In the genomic region with DNA sequence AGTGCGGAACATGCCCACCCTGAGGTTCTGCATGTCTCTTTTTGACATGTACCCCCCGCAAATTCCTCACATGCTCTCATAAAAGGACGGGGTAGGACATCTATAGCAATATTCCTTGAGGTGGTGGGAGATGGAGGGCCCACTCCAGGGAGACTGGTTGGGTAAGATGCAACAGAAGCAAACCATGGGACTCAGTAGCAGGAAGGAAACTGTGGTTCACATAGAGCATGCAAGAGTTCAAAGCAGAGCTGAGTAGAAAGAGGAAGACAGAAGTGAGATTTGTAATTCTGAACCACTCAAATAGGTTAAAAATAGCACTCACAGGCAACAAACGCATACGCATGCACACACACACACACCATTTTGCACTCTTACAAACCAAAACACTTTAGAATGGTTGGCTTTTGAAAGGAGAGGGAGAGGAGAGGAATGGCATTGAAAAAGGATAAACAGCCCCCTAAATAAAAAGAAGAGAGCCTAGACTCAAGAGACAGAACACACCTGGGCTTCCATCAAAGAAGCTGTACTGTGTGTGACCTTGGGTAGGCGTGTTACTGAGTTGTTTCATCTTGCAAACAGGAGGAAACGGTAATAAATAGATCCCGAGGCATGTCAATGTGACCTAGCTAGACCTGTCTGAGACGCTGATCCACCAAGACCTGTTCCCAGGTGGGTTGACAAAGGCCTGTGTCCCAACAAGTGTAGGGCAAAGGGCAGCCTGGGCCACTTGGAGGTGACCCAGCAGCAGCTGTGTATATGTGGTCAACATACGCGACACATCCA, we compare ENCODE assay signal across 9 cellular contexts.
DNase-seq lines count a peak whose midpoint lies in the region; ATAC-seq and TF ChIP-seq lines count a peak whose summit lies in the region.
"Had no signal": no experiment of that assay in that cellular context is flagged by ENCODE, and none has a peak within 500 bp of the region (broad histone marks: within the 10 kb centered on the region; RNA-seq: fewer than 3 reads in every experiment).

No MANE protein-coding gene starts in this region.

- no peaks in the 10 kb centered on the region for H3K36me3 ChIP-seq in Loucy (ENCODE audit: insufficient read depth, low read length)

- H3K9me3 ChIP-seq in Loucy (ENCODE audit: insufficient read depth, low read depth, low read length): no peaks in the 10 kb centered on the region

- ATAC-seq in GM18858 (IDR thresholded peaks at IDR 0.05; ENCODE audit: unreplicated experiment) (peak; percentile 95), GM21786 (IDR thresholded peaks at IDR 0.05; ENCODE audit: unreplicated experiment) (peak; percentile 88), esophagus mucosa (peak; percentile 73)
- ATAC-seq: K562 had no signal

- no peak for DNase-seq in A172 (ENCODE audit: low spot score)
- no peak for DNase-seq in glomerular visceral epithelial cell (ENCODE audit: extremely low spot score)
- no peak for DNase-seq in COLO829 (ENCODE audit: low spot score)
- no peak for DNase-seq in middle frontal gyrus (ENCODE audit: extremely low spot score, low spot score)

- H3K27me3 ChIP-seq in Loucy (ENCODE audit: insufficient read depth, low read length, poor library complexity, severe bottlenecking): no peaks in the 10 kb centered on the region

- peak overlapping the region; percentile 65 for H3K4me2 ChIP-seq in Loucy (ENCODE audit: low read depth, low read length, poor library complexity, severe bottlenecking)

- H2AFZ ChIP-seq in Loucy (ENCODE audit: low read length): no peak overlapping the region

- no peaks in the 10 kb centered on the region for H4K20me1 ChIP-seq in Loucy (ENCODE audit: insufficient read depth, low read length, poor library complexity, severe bottlenecking)

- peaks cover 3% of the 10 kb centered on the region; the same call in 1 of the 2 replicates for H3F3A ChIP-seq in Loucy (ENCODE audit: low read depth)

- peak overlapping the region; percentile 51 for H3K4me3 ChIP-seq in Loucy (ENCODE audit: low read length, poor library complexity, severe bottlenecking)
- H3K4me3 ChIP-seq: K562 had no signal

- no peak for TF ChIP-seq CTCF in Loucy (conservative IDR thresholded peaks at IDR 0.05; ENCODE audit: low read length)

- peaks cover 49% of the 10 kb centered on the region for H3K4me1 ChIP-seq in Loucy (ENCODE audit: insufficient read depth, low read length, poor library complexity, severe bottlenecking)

- no peaks in the 10 kb centered on the region for H3K9me2 ChIP-seq in Loucy (replicated peaks; ENCODE audit: low read depth, low read length)

- H3K79me2 ChIP-seq in Loucy (ENCODE audit: insufficient read depth, low read length): no peaks in the 10 kb centered on the region

- H3K9ac ChIP-seq in Loucy (ENCODE audit: low read depth, low read length, poor library complexity, severe bottlenecking): peak overlapping the region; percentile 27
